ENCODE assay signal across 19 cellular contexts in genomic region chr3:195083659-195084058, GRCh38.
DNase-seq lines count a peak whose midpoint lies in the region; ATAC-seq and TF ChIP-seq lines count a peak whose summit lies in the region.
"Had no signal": no experiment of that assay in that cellular context is flagged by ENCODE, and none has a peak within 500 bp of the region (broad histone marks: within the 10 kb centered on the region; RNA-seq: fewer than 3 reads in every experiment).

No MANE protein-coding gene starts in this region.

- peaks cover 21% of the 10 kb centered on the region for H3K4me1 Mint-ChIP-seq in Calu3 (ENCODE audit: low read depth, unreplicated experiment)

- peak overlapping the region; percentile 95 for H3K4me2 ChIP-seq in BLaER1
- H3K4me2 ChIP-seq in BLaER1 treated with 17β-estradiol and CSF1 and Interleukin-3, amounts not matched to agents 10 nM and 100 nM, result peak overlapping the region in 8 of 11 experiments; percentile 70 to 95 (median 89); a peak in 16 of 22 replicates
- peak overlapping the region; percentile 30 for H3K4me2 ChIP-seq in smooth muscle cell
- no peak overlapping the region for H3K4me2 ChIP-seq in Karpas-422 (ENCODE audit: low read depth, low read length, poor library complexity, severe bottlenecking)

- H3K4me3 ChIP-seq in BLaER1 (no peak overlapping the region), right cardiac atrium (ENCODE audit: low read length) (no peak overlapping the region), smooth muscle cell (no peak overlapping the region), Karpas-422 (ENCODE audit: low read length) (no peak overlapping the region)
- no peak overlapping the region for H3K4me3 ChIP-seq in BLaER1 treated with 17β-estradiol and CSF1 and Interleukin-3, amounts not matched to agents 10 nM and 100 nM
- H3K4me3 ChIP-seq: GM12878, Peyer's patch had no signal

- TF ChIP-seq CTCF in smooth muscle cell (IDR thresholded peaks at IDR 0.05; ENCODE audit: borderline replicate concordance, insufficient read depth, poor library complexity, severe bottlenecking) (no peak), Calu3 (IDR thresholded peaks at IDR 0.05; ENCODE audit: unreplicated experiment) (no peak)

- 96% methylated on average over 15 of the region's 15 CpGs for WGBS in right cardiac atrium
- 90% methylated on average over 15 of the region's 15 CpGs for WGBS in smooth muscle cell (ENCODE audit: low lambda C conversion rate)

- ATAC-seq in right cardiac atrium, result no peak
- ATAC-seq: GM12878 had no signal

- H3K27ac ChIP-seq in BLaER1 (no peak overlapping the region), right cardiac atrium (ENCODE audit: low read length) (no peak overlapping the region), smooth muscle cell (ENCODE audit: low read depth) (no peak overlapping the region), Karpas-422 (ENCODE audit: low read length) (no peak overlapping the region)
- H3K27ac ChIP-seq in BLaER1 treated with 17β-estradiol and CSF1 and Interleukin-3, amounts not matched to agents 10 nM and 100 nM, result peak overlapping the region in 1 of 11 experiments; percentile 2; a peak in 1 of 22 replicates
- H3K27ac ChIP-seq: Peyer's patch had no signal

- no peaks in the 10 kb centered on the region for H3K36me3 Mint-ChIP-seq in Calu3 (ENCODE audit: insufficient read depth, unreplicated experiment)

- H3K4me3 Mint-ChIP-seq in Calu3 (ENCODE audit: low read depth, unreplicated experiment), result no peak overlapping the region
- H3K4me3 Mint-ChIP-seq: CD4-positive, alpha-beta memory T cell had no signal

- no peaks in the 10 kb centered on the region for H3K9me2 ChIP-seq in Karpas-422 (replicated peaks; ENCODE audit: insufficient read depth, low read length)

- H3K36me3 ChIP-seq in BLaER1 (no peaks in the 10 kb centered on the region), smooth muscle cell (ENCODE audit: low read depth) (no peaks in the 10 kb centered on the region), Karpas-422 (ENCODE audit: insufficient read depth, low read length) (no peaks in the 10 kb centered on the region)
- peaks cover 0 to 5% (median 0%) of the 10 kb centered on the region in 11 experiments; a peak in 1 of 22 replicates for H3K36me3 ChIP-seq in BLaER1 treated with 17β-estradiol and CSF1 and Interleukin-3, amounts not matched to agents 10 nM and 100 nM
- H3K36me3 ChIP-seq: Peyer's patch had no signal

- H3K9me3 Mint-ChIP-seq in Calu3 (ENCODE audit: low read depth, unreplicated experiment), result no peaks in the 10 kb centered on the region
- H3K9me3 Mint-ChIP-seq: CD4-positive, alpha-beta memory T cell had no signal

- no TSS peak for BruUV-seq in Calu3 (replicated peaks; lab: Mats Ljungman, UMichigan)

- H3K79me2 ChIP-seq in smooth muscle cell (ENCODE audit: low read depth) (no peaks in the 10 kb centered on the region), Karpas-422 (ENCODE audit: low read length) (no peaks in the 10 kb centered on the region)

- H2AFZ ChIP-seq in smooth muscle cell (ENCODE audit: low read depth) (no peak overlapping the region), Karpas-422 (ENCODE audit: low read length) (no peak overlapping the region)

- H4K20me1 ChIP-seq in BLaER1 (peaks cover 5% of the 10 kb centered on the region; the same call in 1 of the 2 replicates), smooth muscle cell (ENCODE audit: low read depth) (peaks cover 12% of the 10 kb centered on the region), Karpas-422 (ENCODE audit: insufficient read depth, low read depth, low read length) (peaks cover 50% of the 10 kb centered on the region)
- peaks cover 0 to 12% (median 0%) of the 10 kb centered on the region in 11 experiments; a peak in 3 of 22 replicates for H4K20me1 ChIP-seq in BLaER1 treated with 17β-estradiol and CSF1 and Interleukin-3, amounts not matched to agents 10 nM and 100 nM

- H3K27me3 ChIP-seq in BLaER1, result no peaks in the 10 kb centered on the region
- peaks cover 0 to 4% (median 0%) of the 10 kb centered on the region in 11 experiments; a peak in 1 of 22 replicates for H3K27me3 ChIP-seq in BLaER1 treated with 17β-estradiol and CSF1 and Interleukin-3, amounts not matched to agents 10 nM and 100 nM
- no peaks in the 10 kb centered on the region for H3K27me3 ChIP-seq in right cardiac atrium (ENCODE audit: control insufficient read depth, insufficient read depth)
- H3K27me3 ChIP-seq in smooth muscle cell (ENCODE audit: low read depth), result no peaks in the 10 kb centered on the region
- no peaks in the 10 kb centered on the region for H3K27me3 ChIP-seq in Karpas-422 (ENCODE audit: low read length)
- H3K27me3 ChIP-seq: Peyer's patch had no signal

- peak in 2 of 3 donors; percentile 8 to 25 for DNase-seq in right cardiac atrium
- DNase-seq in smooth muscle cell (lab: John Stamatoyannopoulos, UW; ENCODE audit: unreplicated experiment), result no peak
- no peak for DNase-seq in NCI-H1417 treated with DMSO at 0.1 percent for 48 hours (lab: John Stamatoyannopoulos, UW)
- no peak for DNase-seq in Karpas-422
- DNase-seq in Calu3, result no peak
- DNase-seq: Caco-2; CD4-positive, alpha-beta memory T cell; DND-41; KBM-7; NCI-H1092 treated with DMSO at 0.1 percent for 48 hours; NCI-H146; NCI-H2029; NCI-H226; NCI-H510A treated with DMSO at 0.1 percent for 48 hours; NCI-H748 treated with DMSO at 0.1 percent for 48 hours; Peyer's patch had no signal

- no peak overlapping the region for H3K27ac Mint-ChIP-seq in Calu3 (ENCODE audit: unreplicated experiment)

- H3F3A ChIP-seq in smooth muscle cell (ENCODE audit: low read depth), result no peaks in the 10 kb centered on the region

- H3K9ac ChIP-seq in BLaER1 (no peak overlapping the region), smooth muscle cell (ENCODE audit: low read depth) (no peak overlapping the region), Karpas-422 (ENCODE audit: low read length) (no peak overlapping the region)
- no peak overlapping the region for H3K9ac ChIP-seq in BLaER1 treated with 17β-estradiol and CSF1 and Interleukin-3, amounts not matched to agents 10 nM and 100 nM

- H3K27me3 Mint-ChIP-seq in Calu3 (ENCODE audit: unreplicated experiment), result peaks cover 13% of the 10 kb centered on the region
- H3K27me3 Mint-ChIP-seq: CD4-positive, alpha-beta memory T cell had no signal

- CTCF ChIA-PET in Calu3 (lab: Charles Lee), result interaction anchor here (0.7 kb wide), 1 partner anchor 283 kb away, joined by 3 read pairs; no protein-coding TSS in a partner anchor

- H3K9me3 ChIP-seq in BLaER1 (no peaks in the 10 kb centered on the region), right cardiac atrium (ENCODE audit: control insufficient read depth, low read length) (no peaks in the 10 kb centered on the region), smooth muscle cell (replicated peaks; ENCODE audit: low read depth) (no peaks in the 10 kb centered on the region), Karpas-422 (ENCODE audit: low read length) (no peaks in the 10 kb centered on the region)
- H3K9me3 ChIP-seq in BLaER1 treated with 17β-estradiol and CSF1 and Interleukin-3, amounts not matched to agents 10 nM and 100 nM (replicated peaks in 1 of 11), result peaks cover 0 to 10% (median 0%) of the 10 kb centered on the region in 11 experiments; a peak in 1 of 22 replicates
- H3K9me3 ChIP-seq: Caco-2, Peyer's patch had no signal

- H3K4me1 ChIP-seq in BLaER1 (peaks cover 87% of the 10 kb centered on the region), right cardiac atrium (ENCODE audit: control insufficient read depth, insufficient read depth, low read length) (peaks cover 7% of the 10 kb centered on the region), smooth muscle cell (ENCODE audit: low read depth) (peaks cover 16% of the 10 kb centered on the region), Karpas-422 (ENCODE audit: low read length) (peaks cover 5% of the 10 kb centered on the region; the same call in 1 of the 2 replicates)
- peaks cover 50 to 94% (median 89%) of the 10 kb centered on the region in 10 experiments for H3K4me1 ChIP-seq in BLaER1 treated with 17β-estradiol and CSF1 and Interleukin-3, amounts not matched to agents 10 nM and 100 nM
- H3K4me1 ChIP-seq: Peyer's patch had no signal

- intact Hi-C loops in right cardiac atrium (cut with DNase I), result no loop called here
- intact Hi-C loops in Calu3 (cut with micrococcal nuclease; ENCODE audit: unreplicated experiment), result no loop called here

Comparison
In these comparisons a context has a peak if more than half of its experiments do, and no peak if none do; other contexts are left out.
1. DNase-seq: peak in right cardiac atrium (2 of 3); none in smooth muscle cell (single experiment), NCI-H1417 treated with DMSO at 0.1 percent for 48 hours (single experiment), Karpas-422 (single experiment) and Calu3 (single experiment).